ENCODE assay signal across 8 cellular contexts in the genomic region with DNA sequence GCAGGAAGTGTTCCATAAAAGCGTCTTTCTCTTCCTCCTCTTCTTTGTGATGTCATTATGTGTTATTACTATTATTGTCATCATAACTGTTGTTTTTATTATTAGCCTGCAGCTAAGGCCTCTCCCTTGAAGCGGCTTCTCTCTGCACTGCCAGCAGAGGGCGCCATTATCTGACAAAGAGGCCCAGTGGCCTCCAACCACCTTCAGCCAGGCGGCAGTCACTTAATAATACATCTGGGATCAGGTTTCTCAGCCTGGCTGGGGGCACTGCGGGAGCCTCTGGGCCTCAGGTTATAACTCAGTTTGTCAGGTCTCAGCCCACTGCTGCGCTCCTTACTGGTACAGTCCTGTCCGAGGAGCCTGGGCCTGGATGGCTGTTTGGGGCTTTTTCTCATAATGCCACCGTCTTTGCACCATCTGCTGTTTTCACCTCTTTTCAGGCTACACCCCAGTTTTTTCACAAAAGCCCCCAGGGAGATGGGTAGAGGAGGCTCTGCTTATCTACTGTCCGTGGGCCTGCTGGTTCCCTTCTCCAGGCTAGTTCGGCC.
DNase-seq lines count a peak whose midpoint lies in the region; ATAC-seq and TF ChIP-seq lines count a peak whose summit lies in the region.

No MANE protein-coding gene starts in this region.

- no peak overlapping the region for H3K4me3 ChIP-seq in OCI-LY3 (ENCODE audit: low read length)

- H3K79me2 ChIP-seq in OCI-LY3 (ENCODE audit: low read length) = no peaks in the 10 kb centered on the region

- TF ChIP-seq CTCF in OCI-LY3 (IDR thresholded peaks at IDR 0.05; ENCODE audit: low read depth, low read length) = peak; percentile 93
- TF ChIP-seq CTCF in glutamatergic neuron (IDR thresholded peaks at IDR 0.05; ENCODE audit: partially characterized antibody, unreplicated experiment) = peak; percentile 95

- H3K27me3 Mint-ChIP-seq in activated T-helper 17 cell treated with anti-CD3 and anti-CD28 coated beads, Interleukin-2, amount 50 U/mL, for 72 hours = peaks cover 29% of the 10 kb centered on the region
- H3K27me3 Mint-ChIP-seq in glutamatergic neuron (ENCODE audit: unreplicated experiment) = peaks cover 4% of the 10 kb centered on the region

- peak; percentile 37 for ATAC-seq in activated T-helper 17 cell treated with anti-CD3 and anti-CD28 coated beads, Interleukin-2, amount 50 U/mL, for 72 hours (replicated peaks)
- no peak for ATAC-seq in sciatic nerve

- H3K9ac ChIP-seq in OCI-LY3 (ENCODE audit: low read length) = no peak overlapping the region

- no peaks in the 10 kb centered on the region for H3K36me3 Mint-ChIP-seq in activated T-helper 17 cell treated with anti-CD3 and anti-CD28 coated beads, Interleukin-2, amount 50 U/mL, for 72 hours (ENCODE audit: low read depth)
- no peaks in the 10 kb centered on the region for H3K36me3 Mint-ChIP-seq in glutamatergic neuron (ENCODE audit: unreplicated experiment)

- intact Hi-C loops in sciatic nerve (cut with DNase I) = no loop called here

- no peaks in the 10 kb centered on the region for H4K20me1 ChIP-seq in OCI-LY3 (ENCODE audit: insufficient read depth, low read length)

- H3K4me3 Mint-ChIP-seq in activated T-helper 17 cell treated with anti-CD3 and anti-CD28 coated beads, Interleukin-2, amount 50 U/mL, for 72 hours = no peak overlapping the region
- no peak overlapping the region for H3K4me3 Mint-ChIP-seq in glutamatergic neuron (ENCODE audit: unreplicated experiment)

- H3K27me3 ChIP-seq in OCI-LY3 (ENCODE audit: low read depth, low read length) = peaks cover 40% of the 10 kb centered on the region

- no peaks in the 10 kb centered on the region for H3K4me1 ChIP-seq in OCI-LY3 (ENCODE audit: low read length)

- H2AFZ ChIP-seq in OCI-LY3 (ENCODE audit: low read depth, low read length) = no peak overlapping the region

- H3K4me2 ChIP-seq in OCI-LY3 (ENCODE audit: low read length) = no peak overlapping the region

- no peaks in the 10 kb centered on the region for H3K36me3 ChIP-seq in OCI-LY3 (replicated peaks; ENCODE audit: low read depth, low read length)

- no peaks in the 10 kb centered on the region for H3K9me3 Mint-ChIP-seq in activated T-helper 17 cell treated with anti-CD3 and anti-CD28 coated beads, Interleukin-2, amount 50 U/mL, for 72 hours
- H3K9me3 Mint-ChIP-seq in glutamatergic neuron (ENCODE audit: unreplicated experiment) = peaks cover 1% of the 10 kb centered on the region

- H3K27ac Mint-ChIP-seq in activated T-helper 17 cell treated with anti-CD3 and anti-CD28 coated beads, Interleukin-2, amount 50 U/mL, for 72 hours = no peak overlapping the region
- H3K27ac Mint-ChIP-seq in glutamatergic neuron (ENCODE audit: unreplicated experiment) = no peak overlapping the region

- H3K27ac ChIP-seq in OCI-LY3 (ENCODE audit: low read length) = no peak overlapping the region

- H3K4me1 Mint-ChIP-seq in activated T-helper 17 cell treated with anti-CD3 and anti-CD28 coated beads, Interleukin-2, amount 50 U/mL, for 72 hours = no peaks in the 10 kb centered on the region
- peaks cover 8% of the 10 kb centered on the region for H3K4me1 Mint-ChIP-seq in glutamatergic neuron (ENCODE audit: low read depth, unreplicated experiment)

- DNase-seq in activated CD4-positive, CD25-positive, alpha-beta regulatory T cell treated with anti-CD3 and anti-CD28 coated beads, Interleukin-2, amount 50 U/mL, for 72 hours = peak; percentile 44
- DNase-seq in activated CD4-positive, CD25-positive, alpha-beta regulatory T cell (lab: John Stamatoyannopoulos, UW) = no peak
- DNase-seq in HPDE6-E6E7 (ENCODE audit: extremely low spot score) (peak; percentile 19), glutamatergic neuron (peak; percentile 91), sciatic nerve (ENCODE audit: low spot score) (peak; percentile 77), cerebellar nuclear complex (lab: John Stamatoyannopoulos, UW) (no peak)

- no peaks in the 10 kb centered on the region for H3K9me3 ChIP-seq in OCI-LY3 (ENCODE audit: insufficient read depth, low read length)

Comparison
In these comparisons a context has a peak if more than half of its experiments do, and no peak if none do; other contexts are left out.
1. DNase-seq: peak in activated CD4-positive, CD25-positive, alpha-beta regulatory T cell treated with anti-CD3 and anti-CD28 coated beads, Interleukin-2, amount 50 U/mL, for 72 hours (single experiment), HPDE6-E6E7 (single experiment), glutamatergic neuron (single experiment) and sciatic nerve (single experiment); none in activated CD4-positive, CD25-positive, alpha-beta regulatory T cell (0 of 4) and cerebellar nuclear complex (0 of 2).